ENCODE assay signal across 8 cellular contexts in the genomic region with DNA sequence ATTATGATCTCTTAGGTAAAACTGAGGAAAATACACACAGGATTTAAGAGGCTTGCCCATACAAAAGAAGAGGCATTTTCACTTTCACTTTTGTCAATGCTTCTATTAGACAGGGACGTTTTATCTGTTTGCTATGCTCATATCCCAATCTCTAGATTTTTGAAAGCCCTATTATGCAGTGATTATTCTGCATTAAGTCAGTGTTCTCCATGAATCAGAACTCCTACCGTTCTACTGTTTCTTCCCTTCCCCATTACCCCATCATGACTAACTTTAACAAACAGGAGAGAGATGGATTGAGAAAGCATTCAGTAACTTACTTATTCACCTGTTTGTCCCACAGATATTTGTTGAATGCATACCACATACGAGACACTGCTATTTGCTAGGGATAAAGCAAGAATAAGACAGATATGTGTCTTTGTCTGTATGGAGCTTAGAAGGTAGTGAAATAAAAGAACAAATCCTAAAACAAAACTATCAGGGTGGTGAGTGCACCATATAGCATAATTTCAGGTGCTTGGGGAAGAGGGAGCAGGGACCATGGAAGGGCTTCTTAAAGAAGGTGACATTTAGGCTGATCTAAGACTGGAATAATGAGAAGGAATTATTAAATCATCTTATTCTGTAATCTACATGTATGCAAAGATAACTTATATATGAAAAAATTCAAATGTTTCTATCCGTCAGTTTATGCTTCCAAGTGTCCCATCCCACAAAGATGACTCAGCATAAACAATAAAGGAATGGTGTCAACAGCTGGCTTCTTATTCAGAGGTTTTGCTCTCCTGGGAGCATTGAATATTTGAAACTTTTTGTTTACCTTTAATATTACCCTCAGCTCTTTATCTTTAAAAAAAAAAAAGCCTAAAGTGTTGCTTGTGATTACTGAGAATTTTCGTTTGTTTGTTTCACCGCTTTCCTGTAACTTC.
DNase-seq lines count a peak whose midpoint lies in the region; ATAC-seq, FAIRE-seq and TF ChIP-seq lines count a peak whose summit lies in the region.

No MANE protein-coding gene starts in this region.

- intact Hi-C loops in sciatic nerve (cut with DNase I) = no loop called here

- H3K27ac Mint-ChIP-seq in progenitor cell of endocrine pancreas = no peak overlapping the region

- DNase-seq in GM18507 (ENCODE audit: extremely low spot score, insufficient read length, low read depth) = peak; percentile 1
- DNase-seq in NCI-H2029 treated with DMSO at 0.1 percent for 48 hours (lab: John Stamatoyannopoulos, UW) = peak; percentile 23
- DNase-seq in choroid plexus epithelial cell (ENCODE audit: low read depth) = peak; percentile 35
- DNase-seq in pons (ENCODE audit: low spot score) = peak; percentile 13
- DNase-seq in NOMO-1 treated with DMSO at 0.1 percent for 48 hours (lab: John Stamatoyannopoulos, UW; ENCODE audit: unreplicated experiment) = no peak
- DNase-seq in progenitor cell of endocrine pancreas (ENCODE audit: low spot score, unreplicated experiment) = no peak
- no peak for DNase-seq in sciatic nerve (ENCODE audit: low spot score)

- no peak for TF ChIP-seq CTCF in choroid plexus epithelial cell (conservative IDR thresholded peaks at IDR 0.05; ENCODE audit: low read depth, low read length)
- no peak for TF ChIP-seq CTCF in progenitor cell of endocrine pancreas (IDR thresholded peaks at IDR 0.05; ENCODE audit: unreplicated experiment)

- ATAC-seq in GM21786 (IDR thresholded peaks at IDR 0.05; ENCODE audit: unreplicated experiment) (peak; percentile 76), sciatic nerve (no peak)

- peak; percentile 63 for FAIRE-seq in GM18507 (lab: Jason Lieb, UNC)

- H3K9me3 Mint-ChIP-seq in progenitor cell of endocrine pancreas (ENCODE audit: low read depth) = peaks cover 12% of the 10 kb centered on the region

- H3K4me1 Mint-ChIP-seq in progenitor cell of endocrine pancreas (ENCODE audit: low read depth) = peaks cover under 1% of the 10 kb centered on the region

- no peaks in the 10 kb centered on the region for H3K36me3 Mint-ChIP-seq in progenitor cell of endocrine pancreas (ENCODE audit: insufficient read depth)

- H3K4me3 ChIP-seq in choroid plexus epithelial cell (ENCODE audit: low read depth, low read length) = peak overlapping the region; percentile 46

- H3K4me3 Mint-ChIP-seq in progenitor cell of endocrine pancreas (ENCODE audit: low read depth) = no peak overlapping the region

- no peaks in the 10 kb centered on the region for H3K27me3 Mint-ChIP-seq in progenitor cell of endocrine pancreas

Comparison
In these comparisons a context has a peak if more than half of its experiments do, and no peak if none do; other contexts are left out.
1. DNase-seq: peak in GM18507 (single experiment), NCI-H2029 treated with DMSO at 0.1 percent for 48 hours (single experiment), choroid plexus epithelial cell (single experiment) and pons (single experiment); none in NOMO-1 treated with DMSO at 0.1 percent for 48 hours (single experiment), progenitor cell of endocrine pancreas (single experiment) and sciatic nerve (single experiment).